ENCODE assay signal across 8 cellular contexts in genomic region chr10:87771871-87772500, GRCh38. TPM values are rescaled to one million over a fixed set of nuclear protein-coding genes. Genes with fewer than 3 reads are reported as not detected.
DNase-seq lines count a peak whose midpoint lies in the region; ATAC-seq and TF ChIP-seq lines count a peak whose summit lies in the region.

No MANE protein-coding gene starts in this region.

- ATAC-seq in Right ventricle myocardium superior (ENCODE audit: poor library complexity) (peak; percentile 46), Right ventricle myocardium inferior (no peak), GM21423 (IDR thresholded peaks at IDR 0.05; ENCODE audit: unreplicated experiment) (no peak)

- no peak overlapping the region for H3K27ac ChIP-seq in neutrophil

- H3K4me1 ChIP-seq in neutrophil (ENCODE audit: control insufficient read depth in 1 of 2, insufficient read depth in 1 of 2, low read depth in 1 of 2, low read length in 1 of 2): no peaks in the 10 kb centered on the region

- H3K4me3 Mint-ChIP-seq in endothelial cell (ENCODE audit: unreplicated experiment): no peak overlapping the region

- H3K27me3 Mint-ChIP-seq in endothelial cell (ENCODE audit: unreplicated experiment): no peaks in the 10 kb centered on the region

- H3K36me3 ChIP-seq in neutrophil: peaks cover 36% of the 10 kb centered on the region

- no peaks in the 10 kb centered on the region for H3K36me3 Mint-ChIP-seq in endothelial cell (ENCODE audit: low read depth, unreplicated experiment)

- H3K27ac Mint-ChIP-seq in endothelial cell (ENCODE audit: unreplicated experiment): no peak overlapping the region

- no peak overlapping the region for H3K4me3 ChIP-seq in neutrophil (ENCODE audit: low read depth in 1 of 2, low read length in 1 of 2)

- DNase-seq in Right ventricle myocardium superior (no peak), Right ventricle myocardium inferior (ENCODE audit: missing footprints) (no peak), NOMO-1 treated with DMSO at 0.1 percent for 48 hours (lab: John Stamatoyannopoulos, UW; ENCODE audit: unreplicated experiment) (peak; percentile 16), endothelial cell (ENCODE audit: low spot score) (no peak), putamen (ENCODE audit: low spot score) (no peak)
- DNase-seq in effector CD8-positive, alpha-beta T cell (lab: John Stamatoyannopoulos, UW): no peak

- no peaks in the 10 kb centered on the region for H3K9me3 Mint-ChIP-seq in endothelial cell (ENCODE audit: unreplicated experiment)

- intact Hi-C loops in Right ventricle myocardium superior (cut with DNase I): no loop called here
- intact Hi-C loops in Right ventricle myocardium inferior (cut with DNase I): no loop called here

- TF ChIP-seq CTCF in endothelial cell (IDR thresholded peaks at IDR 0.05; ENCODE audit: unreplicated experiment): peak; percentile 61
- peak; percentile 17 for TF ChIP-seq CTCF in neutrophil (IDR thresholded peaks at IDR 0.05)

- H3K9me3 ChIP-seq in neutrophil: no peaks in the 10 kb centered on the region

- no peaks in the 10 kb centered on the region for H3K27me3 ChIP-seq in neutrophil

- peaks cover 6% of the 10 kb centered on the region for H3K4me1 Mint-ChIP-seq in endothelial cell (ENCODE audit: unreplicated experiment)

RNA-seq across cellular contexts. Expression of gene ATAD1, which starts 46.0 kb away (rescaled TPM):
- 96.7 TPM for total RNA-seq in Right ventricle myocardium superior
- total RNA-seq in Right ventricle myocardium inferior: 98.2 TPM
- total RNA-seq in endothelial cell (ENCODE audit: unreplicated experiment): 38.0 TPM
